Comparison of ENCODE assay signal across 9 cellular contexts in genomic region chr1:27071049-27071416, GRCh38. TPM values are rescaled to one million over a fixed set of nuclear protein-coding genes. Genes with fewer than 3 reads are reported as not detected.
DNase-seq lines count a peak whose midpoint lies in the region; ATAC-seq and TF ChIP-seq lines count a peak whose summit lies in the region.
"Had no signal": no experiment of that assay in that cellular context is flagged by ENCODE, and none has a peak within 500 bp of the region (broad histone marks: within the 10 kb centered on the region; RNA-seq: fewer than 3 reads in every experiment).

No MANE protein-coding gene starts in this region.

- no peak overlapping the region for H3K4me3 Mint-ChIP-seq in WTC11

- in situ Hi-C loops in transverse colon (cut with MboI; ENCODE audit: low pct_ligation_motif_present in 1 of 4, low pct_unique_long_range_greater_than_20kb in 1 of 4, low sequenced_read_pairs in 3 of 4), result no loop called here

- no peak overlapping the region for H3K4me3 ChIP-seq in hepatocyte
- H3K4me3 ChIP-seq in skeletal muscle cell (ENCODE audit: low read depth, low read length), result no peak overlapping the region
- H3K4me3 ChIP-seq in transverse colon, result no peak overlapping the region

- no peaks in the 10 kb centered on the region for H3K79me2 ChIP-seq in hepatocyte

- H3K9me2 ChIP-seq in hepatocyte (replicated peaks; ENCODE audit: insufficient read depth), result no peaks in the 10 kb centered on the region

- H3K27ac ChIP-seq in hepatocyte, result no peak overlapping the region
- H3K27ac ChIP-seq in transverse colon, result no peak overlapping the region

- no peak overlapping the region for H2AFZ ChIP-seq in hepatocyte

- no peaks in the 10 kb centered on the region for H4K20me1 ChIP-seq in hepatocyte (ENCODE audit: insufficient read depth, poor library complexity, severe bottlenecking)

- CTCF ChIA-PET in WTC11 (lab: Charles Lee), result interaction anchor here (0.6 to 6.9 kb wide), 31 partner anchors 10 to 400 kb away, joined by 3 to 218 read pairs (median 5); partner anchors contain the start of genes SLC9A1, TRNP1 and WDTC1

- peaks cover 5% of the 10 kb centered on the region for H3K9me3 Mint-ChIP-seq in WTC11

- TF ChIP-seq CTCF in WTC11 (IDR thresholded peaks at IDR 0.05), result no peak
- no peak for TF ChIP-seq CTCF in hepatocyte (IDR thresholded peaks at IDR 0.05; ENCODE audit: poor library complexity)
- TF ChIP-seq CTCF in transverse colon (IDR thresholded peaks at IDR 0.05), result no peak

- H3K4me1 Mint-ChIP-seq in WTC11, result peaks cover 15% of the 10 kb centered on the region

- H3K9me3 ChIP-seq in hepatocyte (ENCODE audit: low read depth) (no peaks in the 10 kb centered on the region), transverse colon (no peaks in the 10 kb centered on the region)

- WGBS in hepatocyte (ENCODE audit: low lambda C conversion rate, missing lambda C conversion rate), result 25% methylated on average over 8 of the region's 8 CpGs
- 56% methylated on average over 8 of the region's 8 CpGs; no CpG with 5 or more reads in 1 of the 2 donors for WGBS in transverse colon (ENCODE audit: low coverage in 1 of 2), 2 donors

- no peaks in the 10 kb centered on the region for H3K27me3 Mint-ChIP-seq in WTC11 (ENCODE audit: low read depth)

- no peaks in the 10 kb centered on the region; the same call in 1 of the 2 replicates for H3K36me3 Mint-ChIP-seq in WTC11

- no peak overlapping the region for H3K4me2 ChIP-seq in hepatocyte

- H3K36me3 ChIP-seq in hepatocyte (replicated peaks; ENCODE audit: insufficient read depth, low read depth) (no peaks in the 10 kb centered on the region), transverse colon (no peaks in the 10 kb centered on the region)

- H3K27ac Mint-ChIP-seq in WTC11, result no peak overlapping the region

- POLR2A ChIA-PET in WTC11 (lab: Charles Lee), result interaction anchor here (0.5 to 1.9 kb wide), 7 partner anchors 10 to 1572 kb away, joined by 3 to 6 read pairs (median 4); partner anchors contain the start of genes SLC9A1 and TENT5B

- H3K4me1 ChIP-seq in hepatocyte (ENCODE audit: insufficient read depth), result no peaks in the 10 kb centered on the region
- H3K4me1 ChIP-seq in transverse colon, result no peaks in the 10 kb centered on the region

- TF ChIP-seq RAD21 in Ishikawa (IDR thresholded peaks at IDR 0.05; ENCODE audit: low read depth), result no peak

- TF ChIP-seq EP300 in Ishikawa (IDR thresholded peaks at IDR 0.05; ENCODE audit: borderline replicate concordance) (no peak), transverse colon (IDR thresholded peaks at IDR 0.05; ENCODE audit: low read depth) (no peak)

- peak; percentile 63 for ATAC-seq in WTC11
- ATAC-seq: PC-3 had no signal

- peak; percentile 49 for DNase-seq in WTC11 (ENCODE audit: low spot score)
- DNase-seq in hepatocyte (ENCODE audit: low spot score), result peak; percentile 71
- DNase-seq in skeletal muscle cell (ENCODE audit: low read depth), result peak; percentile 20
- no peak for DNase-seq in NCI-H2196 (lab: John Stamatoyannopoulos, UW; ENCODE audit: unreplicated experiment)
- DNase-seq in transverse colon, result no peak
- DNase-seq in HK-2 (ENCODE audit: unreplicated experiment), result no peak
- DNase-seq: PC-3 had no signal

- no peak for TF ChIP-seq POLR2A in transverse colon (IDR thresholded peaks at IDR 0.05)

- intact Hi-C loops in transverse colon (cut with DNase I; ENCODE audit: low total_unique reads), result loop anchor here (5.0 kb wide), 1 partner anchor 109 kb away; the partner anchor contains the start of gene KDF1

- H3K27me3 ChIP-seq in hepatocyte (no peaks in the 10 kb centered on the region), transverse colon (no peaks in the 10 kb centered on the region)

TF ChIP-seq in Ishikawa, 13 proteins besides CTCF, POLR2A, EP300 and RAD21:
- 0 out of 2 replicates have a peak, but pooled peaks have one; percentile 17 for TF ChIP-seq NFIC (IDR thresholded peaks at IDR 0.05)
- TF ChIP-seq MAX (IDR thresholded peaks at IDR 0.05), result no peak

TF ChIP-seq in WTC11, 78 proteins besides CTCF, POLR2A, EP300 and RAD21:
- TF ChIP-seq ZBTB43 (CRISPR knock-in tag; IDR thresholded peaks at IDR 0.05), result no peak
- no peak for TF ChIP-seq ZNF423 (CRISPR knock-in tag; IDR thresholded peaks at IDR 0.05)
- no peak for TF ChIP-seq ZNF532 (CRISPR knock-in tag; IDR thresholded peaks at IDR 0.05; ENCODE audit: borderline replicate concordance)
- TF ChIP-seq HMGA2 (CRISPR knock-in tag; IDR thresholded peaks at IDR 0.05), result no peak
- no peak for TF ChIP-seq ARID4B (CRISPR knock-in tag; IDR thresholded peaks at IDR 0.05; ENCODE audit: borderline replicate concordance)
- no peak for TF ChIP-seq ZNF232 (CRISPR knock-in tag; IDR thresholded peaks at IDR 0.05)
- TF ChIP-seq USF1 (CRISPR knock-in tag; IDR thresholded peaks at IDR 0.05), result no peak
TF ChIP-seq in WTC11: peak in this region for 0.

RNA-seq across cellular contexts. Expression of gene TENT5B, which starts 58.4 kb away (rescaled TPM):
- total RNA-seq in WTC11 (2021) (104 to 124 TPM (median 119 TPM) in 3 replicates), hepatocyte (21.0 and 26.0 TPM in 2 replicates), transverse colon (10 to 100 TPM in 1 of 4 donors, 1 to 10 TPM in 3; 5.2 to 22.5 (median 8.3) TPM)
- 56.0 and 60.7 TPM in 2 replicates for polyA plus RNA-seq in hepatocyte
- total RNA-seq: activated CD8-positive, alpha-beta memory T cell treated with anti-CD3 and anti-CD28 coated beads for 36 hours had no signal

Comparison
In these comparisons a context has a peak if more than half of its experiments do, and no peak if none do; other contexts are left out.
1. DNase-seq: peak in WTC11 (single experiment), hepatocyte (single experiment) and skeletal muscle cell (single experiment); none in NCI-H2196 (single experiment), transverse colon (single experiment) and HK-2 (single experiment).